ENCODE assay signal across 13 cellular contexts in the genomic region with DNA sequence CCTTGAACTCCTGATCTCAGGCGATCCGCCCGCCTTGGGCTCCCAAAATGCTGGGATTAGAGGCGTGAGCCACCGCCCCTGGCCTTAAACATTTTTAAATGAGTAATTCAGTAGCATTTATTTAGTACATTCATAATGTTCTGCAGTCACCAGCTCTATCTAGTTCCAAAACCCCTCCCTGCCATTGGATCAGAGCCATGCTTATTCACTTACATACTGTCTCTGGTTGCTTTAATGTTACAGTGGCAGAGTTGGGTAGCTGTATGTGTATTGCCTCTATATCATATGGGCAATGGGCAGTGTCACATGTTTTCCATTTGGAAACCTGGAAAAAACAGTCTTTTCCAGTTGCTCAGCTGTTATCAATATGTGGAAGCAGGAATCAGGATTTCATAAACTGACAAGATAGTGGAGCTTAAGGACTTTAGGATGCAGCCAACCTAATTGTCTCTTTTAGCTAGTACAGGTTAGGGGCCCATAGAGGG. TPM values are rescaled to one million over a fixed set of nuclear protein-coding genes. Genes with fewer than 3 reads are reported as not detected.
A peak's percentile ranks its signal among the peaks of the same experiment; 100 is the strongest.
DNase-seq lines count a peak whose midpoint lies in the region; ATAC-seq, FAIRE-seq and TF ChIP-seq lines count a peak whose summit lies in the region.
"Had no signal": no experiment of that assay in that cellular context is flagged by ENCODE, and none has a peak within 500 bp of the region (broad histone marks: within the 10 kb centered on the region; RNA-seq: fewer than 3 reads in every experiment).

No MANE protein-coding gene starts in this region.

- no peak for TF ChIP-seq EP300 in A549 (IDR thresholded peaks at IDR 0.05)

- ATAC-seq in A549: peak; percentile 5 to 32; a peak in 3 of 6 replicates
- no peak for ATAC-seq in HG02970 (IDR thresholded peaks at IDR 0.05; ENCODE audit: low FRiP score, unreplicated experiment)
- ATAC-seq in HG03097 (IDR thresholded peaks at IDR 0.05; ENCODE audit: low FRiP score, unreplicated experiment): no peak

- H3K36me3 Mint-ChIP-seq in HFFc6 (ENCODE audit: low read depth): peaks cover 17% of the 10 kb centered on the region

- H3K9me3 Mint-ChIP-seq in HFFc6: no peaks in the 10 kb centered on the region
- H3K9me3 Mint-ChIP-seq: dendritic cell treated with granulocyte-macrophage colony-stimulating factor and Interleukin-4, amounts not matched to agents 40 ng/mL and 50 ng/mL, for 4 days had no signal

- no peaks in the 10 kb centered on the region for H3K9me3 ChIP-seq in A549

- no peak for TF ChIP-seq POLR2A in A549 (IDR thresholded peaks at IDR 0.05; ENCODE audit: low read length)

- peak overlapping the region; percentile 79 for H3K27ac Mint-ChIP-seq in HFFc6
- H3K27ac Mint-ChIP-seq: dendritic cell treated with granulocyte-macrophage colony-stimulating factor and Interleukin-4, amounts not matched to agents 40 ng/mL and 50 ng/mL, for 4 days had no signal

- H3K4me3 ChIP-seq in A549: no peak overlapping the region

- H3K27me3 Mint-ChIP-seq in HFFc6 (ENCODE audit: insufficient read depth): no peaks in the 10 kb centered on the region; the same call in none of the 2 replicates
- H3K27me3 Mint-ChIP-seq: dendritic cell treated with granulocyte-macrophage colony-stimulating factor and Interleukin-4, amounts not matched to agents 40 ng/mL and 50 ng/mL, for 4 days had no signal

- DNase-seq in A549 (ENCODE audit: low read depth in 1 of 2, low spot score in 1 of 2) (no peak), HFFc6 (peak; percentile 26), dedifferentiated amniotic fluid mesenchymal stem cell (ENCODE audit: extremely low spot score) (peak; percentile 24), left kidney (ENCODE audit: low read depth, low spot score) (peak; percentile 5), Kasumi-1 (lab: John Stamatoyannopoulos, UW) (no peak)
- no peak for DNase-seq in NK-92 treated with Interleukin-12 subunit alpha and Interleukin-12 subunit beta, amount 100 ng/mL, for 24 hours (lab: John Stamatoyannopoulos, UW)
- DNase-seq: activated CD4-positive, alpha-beta T cell treated with anti-CD3 and anti-CD28 coated beads, Interleukin-2, amount 50 U/mL, for 48 hours; C1 segment of cervical spinal cord; NCI-H1694; T-helper 1 cell had no signal

- WGBS in A549 (ENCODE audit: missing lambda C conversion rate): 88% methylated on average over 5 of the region's 5 CpGs

- peak overlapping the region; percentile 50 to 76; a peak in 4 of 6 replicates for H3K27ac ChIP-seq in A549

- H3K4me2 ChIP-seq in A549: peak overlapping the region; percentile 50

- H3K4me1 ChIP-seq in A549: peaks cover 51% of the 10 kb centered on the region

- POLR2A ChIA-PET in A549 (lab: Yijun Ruan, JAX): interaction anchor here (0.7 to 2.0 kb wide), 5 partner anchors 10 to 106 kb away, joined by 3 to 13 read pairs (median 4); partner anchors contain the start of genes MRPL48 and RAB6A

- no peak for TF ChIP-seq RAD21 in A549 (conservative IDR thresholded peaks at IDR 0.05 in 1 of 2, IDR thresholded peaks at IDR 0.05 in 1 of 2)

- no peak overlapping the region for H3K4me3 Mint-ChIP-seq in HFFc6
- H3K4me3 Mint-ChIP-seq: dendritic cell treated with granulocyte-macrophage colony-stimulating factor and Interleukin-4, amounts not matched to agents 40 ng/mL and 50 ng/mL, for 4 days had no signal

- CTCF ChIA-PET in A549 (lab: Yijun Ruan, JAX): interaction anchor here (0.8 to 1.7 kb wide), 3 partner anchors 11 to 240 kb away, joined by 3 to 5 read pairs (median 4); partner anchors contain the start of genes COA4 and PAAF1

- FAIRE-seq in A549 (lab: Jason Lieb, UNC): no peak

- no peak for TF ChIP-seq CTCF in A549 (IDR thresholded peaks at IDR 0.05)
- TF ChIP-seq CTCF in HFFc6 (IDR thresholded peaks at IDR 0.05): no peak

- H3K4me1 Mint-ChIP-seq in HFFc6 (ENCODE audit: low read depth): peaks cover 32% of the 10 kb centered on the region

TF ChIP-seq in A549, 52 proteins besides CTCF, POLR2A, EP300 and RAD21:
- TF ChIP-seq MYC (IDR thresholded peaks at IDR 0.05; ENCODE audit: borderline replicate concordance, low read length) (no peak), RNF2 (IDR thresholded peaks at IDR 0.05; ENCODE audit: borderline replicate concordance, low read depth) (no peak), ATOH8 (CRISPR knock-in tag; IDR thresholded peaks at IDR 0.05; ENCODE audit: low read depth) (no peak), BHLHE40 (IDR thresholded peaks at IDR 0.05; ENCODE audit: low read depth, low read length) (no peak), CEBPB (IDR thresholded peaks at IDR 0.05) (no peak), NR3C1 (IDR thresholded peaks at IDR 0.05) (no peak)
TF ChIP-seq in A549: peak in this region for 0.

RNA-seq across cellular contexts. Expression of gene COA4, which starts 10.5 kb away (rescaled TPM):
- polyA plus RNA-seq in A549 (2011; rRNA removed): 126 and 143 TPM in 2 replicates
- 242 and 287 TPM in 2 replicates for polyA plus RNA-seq in A549 (2012; cell fraction: cytosol; rRNA removed)
- 157 and 173 TPM in 2 replicates for polyA plus RNA-seq in A549 (2012; cell fraction: nucleus; rRNA removed)
- 212 to 235 TPM (median 214 TPM) in 3 replicates for polyA plus RNA-seq in A549 (2017; fragmentation: RNase III; extraction: RNeasy Plus Mini Kit Qiagen cat#74134 plus additional on column Dnase treatment)
- polyA minus RNA-seq in A549 (2011; rRNA and poly(A)+ RNA removed): 49.6 and 65.4 TPM in 2 replicates
- total RNA-seq in HFFc6 (2021; fragmentation: NEBNext Ultra II Directional; extraction: Animal tissue kit (Norgen Biotek cat#: 25700)): 100 to 1,000 TPM in 1 of 6 experiments, 10 to 100 TPM in 5; 78.9 to 103 (median 81.4) TPM

RNA-seq across cellular contexts. Expression of gene PAAF1, which starts 10.7 kb away (rescaled TPM):
- polyA plus RNA-seq in A549 (2011; rRNA removed) (24.9 and 25.1 TPM in 2 replicates), A549 (2017; fragmentation: RNase III; extraction: RNeasy Plus Mini Kit Qiagen cat#74134 plus additional on column Dnase treatment) (16.6 to 21.9 TPM (median 18.2 TPM) in 3 replicates)
- 9.0 and 9.4 TPM in 2 replicates for polyA plus RNA-seq in A549 (2012; cell fraction: cytosol; rRNA removed)
- 5.0 and 5.8 TPM in 2 replicates for polyA plus RNA-seq in A549 (2012; cell fraction: nucleus; rRNA removed)
- 14.1 and 19.3 TPM in 2 replicates for polyA minus RNA-seq in A549 (2011; rRNA and poly(A)+ RNA removed)
- 10 to 100 TPM; 19.5 to 23.2 (median 22.4) TPM for total RNA-seq in HFFc6 (2021; fragmentation: NEBNext Ultra II Directional; extraction: Animal tissue kit (Norgen Biotek cat#: 25700))

Comparison
In these comparisons a context has a peak if more than half of its experiments do, and no peak if none do; other contexts are left out.
1. ATAC-seq: peak in A549 (2 of 2); none in HG02970 (single experiment) and HG03097 (single experiment).
2. DNase-seq: peak in HFFc6 (single experiment), dedifferentiated amniotic fluid mesenchymal stem cell (single experiment) and left kidney (single experiment); none in A549 (0 of 2), Kasumi-1 (0 of 2) and NK-92 treated with Interleukin-12 subunit alpha and Interleukin-12 subunit beta, amount 100 ng/mL, for 24 hours (single experiment).